ENCODE assay signal across 24 cellular contexts in genomic region chr2:206876176-206876575, GRCh38.
DNase-seq lines count a peak whose midpoint lies in the region; ATAC-seq, FAIRE-seq and TF ChIP-seq lines count a peak whose summit lies in the region.
"Had no signal": no experiment of that assay in that cellular context is flagged by ENCODE, and none has a peak within 500 bp of the region (broad histone marks: within the 10 kb centered on the region; RNA-seq: fewer than 3 reads in every experiment).

No MANE protein-coding gene starts in this region.

- in situ Hi-C loops in G401 (cut with HindIII; ENCODE audit: low sequenced_read_pairs): no loop called here
- in situ Hi-C loops in HepG2 (cut with HindIII; ENCODE audit: extremely low pct_ligation_motif_present, low pct_unique_long_range_greater_than_20kb): no loop called here

- H3K9ac ChIP-seq in trophoblast cell (ENCODE audit: low read length): no peak overlapping the region
- no peak overlapping the region for H3K9ac ChIP-seq in HepG2 (ENCODE audit: insufficient read depth, low read depth, low read length)

- no peaks in the 10 kb centered on the region; the same call in 1 of the 2 replicates for H4K20me1 ChIP-seq in HepG2 (ENCODE audit: insufficient read depth, low read length)

- H3K14ac ChIP-seq in trophoblast cell (ENCODE audit: low read length): no peak overlapping the region

- no peak for TF ChIP-seq POLR2A in HepG2 (IDR thresholded peaks at IDR 0.05; ENCODE audit: insufficient read depth in 1 of 2, low read depth in 2 of 2, low read length in 2 of 2)

- TF ChIP-seq RAD21 in HepG2 (CRISPR knock-in tag; IDR thresholded peaks at IDR 0.05): no peak

- peak overlapping the region; percentile 6 to 85 (median 77) for H3K27ac Mint-ChIP-seq in brain
- H3K27ac Mint-ChIP-seq: activated CD8-positive, alpha-beta memory T cell treated with anti-CD3 and anti-CD28 coated beads, Interleukin-2, amount 10 ng/mL, durations not matched to agents 7 days and 5 days; CD14-positive monocyte; mesothelial cell of epicardium; naive B cell had no signal

- no peak overlapping the region for H2BK120ac ChIP-seq in trophoblast cell (ENCODE audit: insufficient read depth, low read length, poor library complexity)

- no peak overlapping the region for H4K12ac ChIP-seq in trophoblast cell (ENCODE audit: low read depth, low read length)

- no peaks in the 10 kb centered on the region for H3K4me1 ChIP-seq in trophoblast cell (ENCODE audit: control insufficient read depth in 1 of 2, insufficient read depth in 2 of 2, low read length in 2 of 2)
- H3K4me1 ChIP-seq in HepG2 (ENCODE audit: insufficient read depth, low read length): no peaks in the 10 kb centered on the region
- H3K4me1 ChIP-seq: left lung, SJCRH30, upper lobe of left lung had no signal

- WGBS in trophoblast cell (ENCODE audit: extremely low coverage, insufficient coverage, insufficient read length): no CpG with 5 or more reads among the region's 6 CpGs
- 26% methylated on average over 6 of the region's 6 CpGs for WGBS in HepG2 (ENCODE audit: low lambda C conversion rate)

- H4K8ac ChIP-seq in trophoblast cell (ENCODE audit: low read depth, low read length): no peak overlapping the region

- H3K23ac ChIP-seq in trophoblast cell (ENCODE audit: low read length): no peak overlapping the region

- no peaks in the 10 kb centered on the region for H3K36me3 Mint-ChIP-seq in brain
- H3K36me3 Mint-ChIP-seq: activated CD8-positive, alpha-beta memory T cell treated with anti-CD3 and anti-CD28 coated beads, Interleukin-2, amount 10 ng/mL, durations not matched to agents 7 days and 5 days; CD14-positive monocyte; mesothelial cell of epicardium had no signal

- H3K36me3 ChIP-seq in trophoblast cell (ENCODE audit: control insufficient read depth in 1 of 2, insufficient read depth in 2 of 2, low read length in 2 of 2) (no peaks in the 10 kb centered on the region), HepG2 (replicated peaks in 1 of 2; ENCODE audit: control insufficient read depth in 1 of 2, insufficient read depth in 2 of 2, low read length in 2 of 2) (no peaks in the 10 kb centered on the region)
- H3K36me3 ChIP-seq: left lung, SJCRH30, upper lobe of left lung had no signal

- no peak overlapping the region for H2AFZ ChIP-seq in trophoblast cell (ENCODE audit: insufficient read depth, low read length, poor library complexity)
- H2AFZ ChIP-seq in HepG2 (ENCODE audit: low read length): no peak overlapping the region

- no peak for TF ChIP-seq EP300 in HepG2 (IDR thresholded peaks at IDR 0.05; ENCODE audit: low read depth in 2 of 2, low read length in 2 of 2)
- no peak for TF ChIP-seq EP300 in HepG2 (CRISPR knock-in tag; IDR thresholded peaks at IDR 0.05; ENCODE audit: borderline replicate concordance)

- no peak for FAIRE-seq in HepG2 (lab: Jason Lieb, UNC)
- FAIRE-seq: GM12878, RCC 7860 had no signal

- H3K9me3 ChIP-seq in trophoblast cell (ENCODE audit: insufficient read depth, low read depth, low read length) (no peaks in the 10 kb centered on the region), HepG2 (ENCODE audit: low read length) (no peaks in the 10 kb centered on the region)
- H3K9me3 ChIP-seq: left lung, SJCRH30, upper lobe of left lung had no signal

- no peak overlapping the region for H2BK5ac ChIP-seq in trophoblast cell (ENCODE audit: low read depth, low read length, poor library complexity)

- DNase-seq in G401 (ENCODE audit: low spot score) (peak; percentile 21), iPS-NIHi7 (ENCODE audit: extremely low spot score) (peak; percentile 37), trophoblast cell (peak; percentile 60 to 65), HepG2 (ENCODE audit: low spot score) (no peak), AG20443 (ENCODE audit: low spot score) (no peak)
- DNase-seq: activated CD4-positive, CD25-positive, alpha-beta regulatory T cell; activated CD8-positive, alpha-beta memory T cell treated with anti-CD3 and anti-CD28 coated beads, Interleukin-2, amount 10 ng/mL, durations not matched to agents 7 days and 5 days; activated T-cell treated with anti-CD3 and anti-CD28 coated beads, Interleukin-2, amount 50 U/mL, for 48 hours; cerebellar nuclear complex; Kasumi-1; left lung; MV-4-11; naive B cell; NCI-H146; SJCRH30; stimulated activated CD4-positive, alpha-beta T cell treated with anti-CD3 and anti-CD28 coated beads, Interleukin-2, amount 100 ng/mL, for 24 hours; T-helper 1 cell; upper lobe of left lung had no signal

- no peaks in the 10 kb centered on the region for H3K9me3 Mint-ChIP-seq in brain
- H3K9me3 Mint-ChIP-seq: mesothelial cell of epicardium had no signal

- no peak overlapping the region for H2AK5ac ChIP-seq in trophoblast cell (ENCODE audit: low read length)

- POLR2A ChIA-PET in HepG2 (lab: Yijun Ruan, JAX): no interaction called here

- H3K4me3 ChIP-seq in trophoblast cell (ENCODE audit: low read depth, low read length): no peak overlapping the region
- no peak overlapping the region for H3K4me3 ChIP-seq in HepG2 (replicated peaks in 1 of 3; ENCODE audit: insufficient read depth in 1 of 3, low read depth in 2 of 3, low read length in 3 of 3)
- H3K4me3 ChIP-seq: GM12878, left lung, SJCRH30, upper lobe of left lung had no signal

- H3K4ac ChIP-seq in trophoblast cell (ENCODE audit: low read depth, low read length): no peak overlapping the region

- no peak overlapping the region for H2BK12ac ChIP-seq in trophoblast cell (ENCODE audit: low read length)

- no peak overlapping the region for H3K27ac ChIP-seq in trophoblast cell (ENCODE audit: low read depth, low read length)
- no peak overlapping the region for H3K27ac ChIP-seq in HepG2 (ENCODE audit: extremely low read length, insufficient read depth, low read length)
- H3K27ac ChIP-seq: left lung, SJCRH30, upper lobe of left lung had no signal

- H3K79me1 ChIP-seq in trophoblast cell (ENCODE audit: low read length): no peaks in the 10 kb centered on the region

- TF ChIP-seq CTCF in brain (conservative IDR thresholded peaks at IDR 0.05): no peak
- no peak for TF ChIP-seq CTCF in HepG2 (CRISPR knock-in tag; IDR thresholded peaks at IDR 0.05)

- H3K4me3 Mint-ChIP-seq in brain: peak overlapping the region in 3 of 5 experiments; percentile 11 to 34 (median 15)
- H3K4me3 Mint-ChIP-seq: activated CD8-positive, alpha-beta memory T cell treated with anti-CD3 and anti-CD28 coated beads, Interleukin-2, amount 10 ng/mL, durations not matched to agents 7 days and 5 days; CD14-positive monocyte; mesothelial cell of epicardium; naive B cell had no signal

- no peaks in the 10 kb centered on the region for H3K27me3 Mint-ChIP-seq in brain
- H3K27me3 Mint-ChIP-seq: activated CD8-positive, alpha-beta memory T cell treated with anti-CD3 and anti-CD28 coated beads, Interleukin-2, amount 10 ng/mL, durations not matched to agents 7 days and 5 days; naive B cell had no signal

- H3K18ac ChIP-seq in trophoblast cell (ENCODE audit: low read length): no peak overlapping the region

- H3K27me3 ChIP-seq in trophoblast cell (ENCODE audit: insufficient read depth, low read length) (no peaks in the 10 kb centered on the region), HepG2 (ENCODE audit: control insufficient read depth in 1 of 2, insufficient read depth in 2 of 2, low read length in 2 of 2) (peaks cover 0 to 5% of the 10 kb centered on the region in 2 experiments; a peak in 1 of 5 replicates)
- H3K27me3 ChIP-seq: left lung, upper lobe of left lung had no signal

- ATAC-seq in GM19452 (IDR thresholded peaks at IDR 0.05; ENCODE audit: unreplicated experiment) (no peak), HepG2 (no peak)
- ATAC-seq: activated CD8-positive, alpha-beta memory T cell treated with anti-CD3 and anti-CD28 coated beads, Interleukin-2, amount 10 ng/mL, durations not matched to agents 7 days and 5 days; GM12878; left lung had no signal

- H3K4me1 Mint-ChIP-seq in brain: peaks cover 39% of the 10 kb centered on the region
- H3K4me1 Mint-ChIP-seq: activated CD8-positive, alpha-beta memory T cell treated with anti-CD3 and anti-CD28 coated beads, Interleukin-2, amount 10 ng/mL, durations not matched to agents 7 days and 5 days; CD14-positive monocyte had no signal

- H4K91ac ChIP-seq in trophoblast cell (ENCODE audit: low read depth, low read length): no peak overlapping the region

- intact Hi-C loops in HepG2 (cut with micrococcal nuclease; ENCODE audit: unreplicated experiment): no loop called here

- no peaks in the 10 kb centered on the region for H3K79me2 ChIP-seq in trophoblast cell (ENCODE audit: control insufficient read depth, insufficient read depth, low read length, poor library complexity)
- H3K79me2 ChIP-seq in HepG2 (ENCODE audit: insufficient read depth, low read length): no peaks in the 10 kb centered on the region

- H3K4me2 ChIP-seq in trophoblast cell (ENCODE audit: low read length): no peak overlapping the region
- no peak overlapping the region for H3K4me2 ChIP-seq in HepG2 (ENCODE audit: low read depth, low read length)

- CTCF ChIA-PET in HepG2 (lab: Yijun Ruan, JAX; ENCODE audit: low intra/inter-chr PET ratio, low total read pairs): no interaction called here

- BruUV-seq in HepG2 (replicated peaks; lab: Mats Ljungman, UMichigan): no TSS peak

TF ChIP-seq in HepG2, 621 proteins besides CTCF, POLR2A, EP300 and RAD21 (continues in another document):
- TF ChIP-seq ZNF770 (CRISPR knock-in tag; IDR thresholded peaks at IDR 0.05): no peak
- TF ChIP-seq ZNF335 (CRISPR knock-in tag; IDR thresholded peaks at IDR 0.05): no peak
- no peak for TF ChIP-seq ZNF501 (CRISPR knock-in tag; IDR thresholded peaks at IDR 0.05)
- TF ChIP-seq ZSCAN25 (CRISPR knock-in tag; IDR thresholded peaks at IDR 0.05): no peak
- no peak for TF ChIP-seq YEATS2 (CRISPR knock-in tag; IDR thresholded peaks at IDR 0.05; ENCODE audit: borderline replicate concordance)

Comparison
In these comparisons a context has a peak if more than half of its experiments do, and no peak if none do; other contexts are left out.
1. DNase-seq: peak in G401 (single experiment), iPS-NIHi7 (single experiment) and trophoblast cell (2 of 2); none in HepG2 (single experiment) and AG20443 (single experiment).